12 cellular contexts compared by ENCODE assay signal in the genomic region with DNA sequence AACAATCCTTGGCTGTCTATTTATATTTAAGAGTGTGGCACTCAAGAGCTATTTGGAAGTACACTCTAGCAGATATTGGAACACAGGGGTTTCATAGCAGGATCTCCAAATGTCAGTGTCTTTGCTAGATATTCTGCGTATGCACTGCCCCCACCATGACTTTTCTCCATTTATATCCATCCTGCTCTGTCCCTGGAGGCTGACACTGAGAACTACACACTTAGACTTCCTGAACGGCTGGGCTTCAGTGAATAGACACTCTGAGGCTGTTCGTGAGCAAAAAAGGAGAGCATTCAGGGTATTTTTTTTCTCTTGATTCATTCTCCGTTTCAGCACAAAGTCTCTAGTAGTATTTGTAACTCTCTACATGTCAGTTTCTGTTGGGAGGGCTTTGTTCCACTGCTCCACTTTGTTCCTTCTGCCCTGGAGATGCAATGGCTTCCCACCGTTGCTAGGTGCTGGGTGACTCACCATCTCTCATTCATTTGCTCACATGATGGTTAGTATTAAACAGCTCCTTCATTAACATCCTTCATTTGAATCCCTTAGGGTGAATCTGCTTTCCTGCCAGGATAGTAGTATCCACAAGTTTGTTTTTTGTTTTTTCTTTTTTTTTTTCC.
A peak's percentile ranks its signal among the peaks of the same experiment; 100 is the strongest.
DNase-seq lines count a peak whose midpoint lies in the region; ATAC-seq and TF ChIP-seq lines count a peak whose summit lies in the region.
"Had no signal": no experiment of that assay in that cellular context is flagged by ENCODE, and none has a peak within 500 bp of the region (broad histone marks: within the 10 kb centered on the region; RNA-seq: fewer than 3 reads in every experiment).

No MANE protein-coding gene starts in this region.

- no peaks in the 10 kb centered on the region for H3K23me2 ChIP-seq in H9 (ENCODE audit: insufficient read length, low read depth, low read length, poor library complexity, severe bottlenecking)

- ATAC-seq in HG03460 (IDR thresholded peaks at IDR 0.05; ENCODE audit: unreplicated experiment) = no peak
- ATAC-seq in GM18858 (IDR thresholded peaks at IDR 0.05; ENCODE audit: unreplicated experiment) = no peak
- ATAC-seq: activated naive CD8-positive, alpha-beta T cell treated with anti-CD3 and anti-CD28 coated beads, Interleukin-2, amount 50 U/mL, for 24 hours had no signal

- H4K20me1 ChIP-seq in BLaER1 = no peaks in the 10 kb centered on the region
- no peaks in the 10 kb centered on the region for H4K20me1 ChIP-seq in H9 (ENCODE audit: control insufficient read depth, insufficient read depth, insufficient read length)

- H2BK120ac ChIP-seq in H9 (ENCODE audit: low read depth, low read length, poor library complexity, severe bottlenecking) = no peak overlapping the region

- peak overlapping the region; percentile 48; the same call in 1 of the 2 replicates for H3K4me2 ChIP-seq in BLaER1
- H3K4me2 ChIP-seq in H9 (ENCODE audit: insufficient read depth, insufficient read length, low read length) = no peak overlapping the region

- H3K27ac ChIP-seq in BLaER1 (no peak overlapping the region), H9 (ENCODE audit: insufficient read length, low read depth, low read length) (no peak overlapping the region), ovary (no peak overlapping the region)

- no peak overlapping the region for H2BK12ac ChIP-seq in H9 (ENCODE audit: insufficient read length, low read depth, low read length)

- TF ChIP-seq EP300 in ovary (IDR thresholded peaks at IDR 0.05) = no peak

- H3K9ac ChIP-seq in BLaER1 = no peak overlapping the region
- H3K9ac ChIP-seq in H9 (ENCODE audit: extremely low read depth, insufficient read length, low read length) = no peak overlapping the region

- no peaks in the 10 kb centered on the region for H3K79me2 ChIP-seq in H9 (ENCODE audit: insufficient read depth, low read length)

- TF ChIP-seq POLR2A in ovary (IDR thresholded peaks at IDR 0.05) = no peak

- H4K91ac ChIP-seq in H9 (ENCODE audit: insufficient read length, low read depth, low read length) = no peak overlapping the region

- H3K4ac ChIP-seq in H9 (ENCODE audit: low read depth, low read length) = no peak overlapping the region

- no peak overlapping the region for H3K56ac ChIP-seq in H9 (ENCODE audit: insufficient read length, low read depth, low read length)

- H3K14ac ChIP-seq in H9 (ENCODE audit: insufficient read depth, low read length) = no peak overlapping the region

- H3K27me3 ChIP-seq in BLaER1 (no peaks in the 10 kb centered on the region), H9 (ENCODE audit: insufficient read depth, low read length) (no peaks in the 10 kb centered on the region), ovary (no peaks in the 10 kb centered on the region)

- DNase-seq in H9 (peak; percentile 34), RKO (ENCODE audit: low spot score) (peak; percentile 48), globus pallidus (ENCODE audit: low spot score) (peak; percentile 29), ovary (no peak), DMS153 treated with DMSO at 0.1 percent for 48 hours (lab: John Stamatoyannopoulos, UW; ENCODE audit: unreplicated experiment) (no peak)
- DNase-seq: activated naive CD8-positive, alpha-beta T cell treated with anti-CD3 and anti-CD28 coated beads, Interleukin-2, amount 50 U/mL, for 24 hours; CD4-positive, alpha-beta memory T cell; naive B cell; NCI-H510A treated with DMSO at 0.1 percent for 48 hours had no signal

- no peaks in the 10 kb centered on the region; a peak in 1 of 7 replicates for H3K36me3 Mint-ChIP-seq in H9 (ENCODE audit: insufficient read depth in 1 of 3, low read depth in 3 of 3)
- H3K36me3 Mint-ChIP-seq: CD4-positive, alpha-beta memory T cell; naive B cell had no signal

- TF ChIP-seq CTCF in H9 (conservative IDR thresholded peaks at IDR 0.05) = peak; percentile 41; the same call in 2 of the 3 replicates
- no peak for TF ChIP-seq CTCF in ovary (IDR thresholded peaks at IDR 0.05)

- no peaks in the 10 kb centered on the region for H3K79me1 ChIP-seq in H9 (ENCODE audit: insufficient read depth, low read depth, low read length, poor library complexity, severe bottlenecking)

- peaks cover 13 to 23% of the 10 kb centered on the region in 2 experiments for H3K4me1 Mint-ChIP-seq in H9
- H3K4me1 Mint-ChIP-seq: activated naive CD8-positive, alpha-beta T cell treated with anti-CD3 and anti-CD28 coated beads, Interleukin-2, amount 50 U/mL, for 24 hours; CD4-positive, alpha-beta memory T cell; naive B cell had no signal

- H3K9me3 ChIP-seq in BLaER1 = no peaks in the 10 kb centered on the region
- H3K9me3 ChIP-seq in H9 (ENCODE audit: control insufficient read depth, low read depth, low read length) = no peaks in the 10 kb centered on the region
- H3K9me3 ChIP-seq in ovary = no peaks in the 10 kb centered on the region

- intact Hi-C loops in ovary (cut with DNase I) = no loop called here

- H3K4me3 ChIP-seq in BLaER1 (no peak overlapping the region), ovary (no peak overlapping the region)

- WGBS in H9 (ENCODE audit: extremely low coverage, insufficient read length, low lambda C conversion rate) = no CpG with 5 or more reads among the region's 5 CpGs
- WGBS in ovary, 3 donors = 80 to 84% (median 82%) methylated on average over 5 of the region's 5 CpGs

- H3K27me3 Mint-ChIP-seq in H9 (ENCODE audit: low read depth) = no peaks in the 10 kb centered on the region
- H3K27me3 Mint-ChIP-seq: naive B cell had no signal

- no peak overlapping the region for H3K4me3 Mint-ChIP-seq in H9
- H3K4me3 Mint-ChIP-seq: activated naive CD8-positive, alpha-beta T cell treated with anti-CD3 and anti-CD28 coated beads, Interleukin-2, amount 50 U/mL, for 24 hours; CD4-positive, alpha-beta memory T cell; naive B cell had no signal

- H3K23ac ChIP-seq in H9 (ENCODE audit: insufficient read length, low read depth, low read length) = no peak overlapping the region

- H2BK5ac ChIP-seq in H9 (ENCODE audit: insufficient read length, low read length) = no peak overlapping the region

- H4K5ac ChIP-seq in H9 (ENCODE audit: insufficient read length, low read depth, low read length) = no peak overlapping the region

- no peak overlapping the region for H2AFZ ChIP-seq in H9 (ENCODE audit: low read length)

- no peaks in the 10 kb centered on the region for H3K9me3 Mint-ChIP-seq in H9
- H3K9me3 Mint-ChIP-seq: activated naive CD8-positive, alpha-beta T cell treated with anti-CD3 and anti-CD28 coated beads, Interleukin-2, amount 50 U/mL, for 24 hours had no signal

- H3T11ph ChIP-seq in H9 (ENCODE audit: low read length) = no peak overlapping the region

- no peak overlapping the region for H2BK20ac ChIP-seq in H9 (ENCODE audit: low read depth, low read length, poor library complexity, severe bottlenecking)

- no peak overlapping the region for H2BK15ac ChIP-seq in H9 (ENCODE audit: low read depth, low read length)

- H2AK5ac ChIP-seq in H9 (ENCODE audit: insufficient read length, low read length) = no peak overlapping the region

- H3K36me3 ChIP-seq in BLaER1 = no peaks in the 10 kb centered on the region
- no peaks in the 10 kb centered on the region for H3K36me3 ChIP-seq in ovary

- H3K18ac ChIP-seq in H9 (ENCODE audit: insufficient read length, low read depth, low read length) = no peak overlapping the region

- no peak overlapping the region for H4K8ac ChIP-seq in H9 (replicated peaks; ENCODE audit: insufficient read length, low read depth, low read length)

- peak overlapping the region in 1 of 3 experiments; percentile 74; a peak in 2 of 7 replicates for H3K27ac Mint-ChIP-seq in H9
- H3K27ac Mint-ChIP-seq: activated naive CD8-positive, alpha-beta T cell treated with anti-CD3 and anti-CD28 coated beads, Interleukin-2, amount 50 U/mL, for 24 hours; CD4-positive, alpha-beta memory T cell; naive B cell had no signal

- H3K4me1 ChIP-seq in BLaER1 (peaks cover 8% of the 10 kb centered on the region), H9 (ENCODE audit: insufficient read depth, low read length) (no peaks in the 10 kb centered on the region; the same call in 1 of the 2 replicates), ovary (ENCODE audit: insufficient read depth) (no peaks in the 10 kb centered on the region)

Comparison
In these comparisons a context has a peak if more than half of its experiments do, and no peak if none do; other contexts are left out.
1. DNase-seq: peak in H9 (single experiment), RKO (single experiment) and globus pallidus (single experiment); none in ovary (0 of 5) and DMS153 treated with DMSO at 0.1 percent for 48 hours (single experiment).